9 cellular contexts compared by ENCODE assay signal in the genomic region with DNA sequence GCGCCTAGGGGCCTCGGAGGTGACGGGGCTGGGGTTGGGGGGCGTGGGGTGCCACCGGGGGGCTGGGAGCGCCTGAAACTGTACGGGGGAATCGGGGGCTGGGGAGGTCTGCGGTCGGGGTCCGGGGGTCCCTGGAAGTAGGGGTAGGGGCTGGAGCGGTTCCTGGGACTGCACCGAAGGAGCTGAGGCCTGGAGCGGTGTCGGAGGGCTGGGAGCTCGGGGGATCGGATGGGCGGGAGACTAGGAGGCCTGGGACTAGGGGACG. TPM values are rescaled to one million over a fixed set of nuclear protein-coding genes. Genes with fewer than 3 reads are reported as not detected.
DNase-seq lines count a peak whose midpoint lies in the region; ATAC-seq and TF ChIP-seq lines count a peak whose summit lies in the region.
"Had no signal": no experiment of that assay in that cellular context is flagged by ENCODE, and none has a peak within 500 bp of the region (broad histone marks: within the 10 kb centered on the region; RNA-seq: fewer than 3 reads in every experiment).

No MANE protein-coding gene starts in this region.

- no peak for TF ChIP-seq EP300 in gastroesophageal sphincter (IDR thresholded peaks at IDR 0.05)

- H3K9ac ChIP-seq in GM23248 (peak overlapping the region; percentile 98), SU-DHL-6 (ENCODE audit: low read length) (peak overlapping the region; percentile 80)

- DNase-seq in GM23248 (peak; percentile 59), gastrocnemius medialis (no peak), NCI-H146 treated with DMSO at 0.1 percent for 48 hours (lab: John Stamatoyannopoulos, UW; ENCODE audit: unreplicated experiment) (no peak), left colon (no peak)

- TF ChIP-seq POLR2A in gastroesophageal sphincter (IDR thresholded peaks at IDR 0.05) (no peak), gastrocnemius medialis (IDR thresholded peaks at IDR 0.05) (no peak)

- H3K4me3 ChIP-seq in GM23248: peak overlapping the region; percentile 92
- peak overlapping the region; percentile 76 for H3K4me3 ChIP-seq in SU-DHL-6 (ENCODE audit: insufficient read depth, low read length, poor library complexity, severe bottlenecking)
- peak overlapping the region; percentile 80 to 99 for H3K4me3 ChIP-seq in gastroesophageal sphincter
- H3K4me3 ChIP-seq in gastrocnemius medialis: peak overlapping the region; percentile 77 to 99 (median 91)

- TF ChIP-seq CTCF in SU-DHL-6 (IDR thresholded peaks at IDR 0.05; ENCODE audit: insufficient read depth, low read length, poor library complexity, severe bottlenecking) (no peak), gastroesophageal sphincter (IDR thresholded peaks at IDR 0.05) (no peak), gastrocnemius medialis (IDR thresholded peaks at IDR 0.05 in 4 of 5, conservative IDR thresholded peaks at IDR 0.05 in 1 of 5) (no peak)

- H3K36me3 ChIP-seq in GM23248 (ENCODE audit: low read depth) (peaks cover 7% of the 10 kb centered on the region; the same call in 1 of the 2 replicates), SU-DHL-6 (ENCODE audit: low read length) (no peaks in the 10 kb centered on the region), gastroesophageal sphincter (peaks cover 0 to 35% of the 10 kb centered on the region in 2 donors), gastrocnemius medialis (peaks cover 0 to 29% of the 10 kb centered on the region in 2 donors)

- H3K4me1 ChIP-seq in GM23248 (ENCODE audit: insufficient read depth): peaks cover 3% of the 10 kb centered on the region; the same call in 1 of the 2 replicates
- H3K4me1 ChIP-seq in gastroesophageal sphincter: peaks cover 0 to 37% (median 16%) of the 10 kb centered on the region in 3 donors
- peaks cover 6 to 14% of the 10 kb centered on the region in 2 donors for H3K4me1 ChIP-seq in gastrocnemius medialis

- H3K9me2 ChIP-seq in GM23248 (ENCODE audit: insufficient read depth) (no peaks in the 10 kb centered on the region), SU-DHL-6 (replicated peaks; ENCODE audit: insufficient read depth, low read length) (no peaks in the 10 kb centered on the region)

- no peaks in the 10 kb centered on the region for H4K20me1 ChIP-seq in GM23248 (ENCODE audit: insufficient read depth)
- no peaks in the 10 kb centered on the region for H4K20me1 ChIP-seq in SU-DHL-6 (ENCODE audit: low read depth, low read length)

- intact Hi-C loops in gastrocnemius medialis (cut with DNase I; ENCODE audit: low total_unique reads): loop anchor here (1.0 to 5.0 kb wide), 3 partner anchors 199 to 1041 kb away; a partner anchor contains a TSS
- intact Hi-C loops in left colon (cut with DNase I, micrococcal nuclease): loop anchor here in 1 of 2 donors (10.0 kb wide), 1 partner anchor 137 kb away; a partner anchor contains a TSS

- no peak for ATAC-seq in gastroesophageal sphincter
- peak in 1 of 2 donors; percentile 22 for ATAC-seq in gastrocnemius medialis
- no peak for ATAC-seq in GM19035 (IDR thresholded peaks at IDR 0.05; ENCODE audit: unreplicated experiment)
- ATAC-seq in GM21360 (IDR thresholded peaks at IDR 0.05; ENCODE audit: unreplicated experiment): no peak
- ATAC-seq in left colon: no peak

- H2AFZ ChIP-seq in GM23248 (no peak overlapping the region; the same call in 1 of the 2 replicates), SU-DHL-6 (ENCODE audit: low read depth, low read length, severe bottlenecking) (no peak overlapping the region)

- H3K9me3 ChIP-seq in GM23248 (ENCODE audit: low read depth) (no peaks in the 10 kb centered on the region), SU-DHL-6 (ENCODE audit: insufficient read depth, low read length) (no peaks in the 10 kb centered on the region), gastroesophageal sphincter (no peaks in the 10 kb centered on the region), gastrocnemius medialis (no peaks in the 10 kb centered on the region)

- H3K27ac ChIP-seq in GM23248 (peak overlapping the region; percentile 80), SU-DHL-6 (ENCODE audit: low read depth, low read length) (no peak overlapping the region), gastroesophageal sphincter (peak overlapping the region; percentile 45 to 90 (median 88)), gastrocnemius medialis (peak overlapping the region; percentile 74 to 88 (median 80))

- in situ Hi-C loops in GM23248 (cut with MboI) (no loop called here), gastrocnemius medialis (cut with MboI; ENCODE audit: low sequenced_read_pairs in 4 of 4) (loop anchor here in 2 of 4 donors (25.0 kb wide), 1 partner anchor 129 kb away; a partner anchor contains a TSS)

- H3K79me2 ChIP-seq in GM23248 (ENCODE audit: insufficient read depth): peaks cover 52% of the 10 kb centered on the region
- H3K79me2 ChIP-seq in SU-DHL-6 (ENCODE audit: insufficient read depth, low read length): peaks cover 22% of the 10 kb centered on the region

- H3F3A ChIP-seq in GM23248 (ENCODE audit: insufficient read depth): 0 out of 2 replicates have a peak, but pooled peaks cover 5% of the 10 kb centered on the region
- H3F3A ChIP-seq in SU-DHL-6 (ENCODE audit: insufficient read depth): peaks cover 11% of the 10 kb centered on the region

- WGBS in GM23248 (ENCODE audit: low coverage in 1 of 2, low lambda C conversion rate in 2 of 2, missing lambda C conversion rate in 2 of 2), 2 experiments: 4% methylated on average over 17 of the region's 19 CpGs; no CpG with 5 or more reads in 1 of the 2 experiments
- WGBS in gastroesophageal sphincter (ENCODE audit: low coverage in 1 of 2), 2 donors: 0% methylated on average over 3 to 4 of the region's 19 CpGs

- H3K4me2 ChIP-seq in GM23248 (ENCODE audit: unreplicated experiment) (peak overlapping the region; percentile 94), SU-DHL-6 (ENCODE audit: low read depth, low read length, poor library complexity, severe bottlenecking) (peak overlapping the region; percentile 69)

- H3K27me3 ChIP-seq in GM23248 (replicated peaks; ENCODE audit: insufficient read depth): no peaks in the 10 kb centered on the region
- H3K27me3 ChIP-seq in SU-DHL-6 (ENCODE audit: low read length): no peaks in the 10 kb centered on the region
- H3K27me3 ChIP-seq in gastroesophageal sphincter: no peaks in the 10 kb centered on the region
- no peaks in the 10 kb centered on the region for H3K27me3 ChIP-seq in gastrocnemius medialis

RNA-seq across cellular contexts. Expression of a gene that starts 0.4 kb away (rescaled TPM):
- 21.8 and 23.3 TPM in 2 replicates for total RNA-seq in GM23248 (2014; rRNA removed; shearing (Covaris generic))
- polyA plus RNA-seq in GM23248 (2016; fragmentation: Nextera tagmentation; extraction: Ambion mirVana): 11.2 and 11.6 TPM in 2 replicates
- 10 to 100 TPM; 18.1 to 40.8 (median 29.6) TPM for total RNA-seq in gastroesophageal sphincter
- 10 to 100 TPM; 14.1 to 15.9 (median 14.5) TPM for total RNA-seq in gastrocnemius medialis
- total RNA-seq in left colon: 10 to 100 TPM; 37.3 to 39.0 TPM

RNA-seq across cellular contexts. Expression of a gene that starts 23.1 kb away (rescaled TPM):
- total RNA-seq in GM23248 (2014; rRNA removed; shearing (Covaris generic)): not detected in 2 replicates
- not detected in 2 replicates for polyA plus RNA-seq in GM23248 (2016; fragmentation: Nextera tagmentation; extraction: Ambion mirVana)
- total RNA-seq in gastroesophageal sphincter (1 to 10 TPM in 1 of 4 donors, not detected in 3; 1.4 TPM), gastrocnemius medialis (not detected), left colon (not detected)
- total RNA-seq: myocyte had no signal

RNA-seq across cellular contexts. Expression of a gene that starts 54.8 kb away (rescaled TPM):
- not detected in 2 replicates for total RNA-seq in GM23248 (2014; rRNA removed; shearing (Covaris generic))
- polyA plus RNA-seq in GM23248 (2016; fragmentation: Nextera tagmentation; extraction: Ambion mirVana): 0.04 TPM in 1 of 2 replicates, not detected in the other
- total RNA-seq in gastroesophageal sphincter (1 to 10 TPM in 3 of 4 donors, under 1 TPM in 1; 0.81 to 2.7 (median 1.8) TPM), gastrocnemius medialis (1 to 10 TPM in 1 of 4 donors, under 1 TPM in 3; 0.36 to 1.1 (median 0.62) TPM), left colon (1 to 10 TPM in 1 of 2 donors, under 1 TPM in 1; 0.43 to 2.1 TPM)
- total RNA-seq: myocyte had no signal
